ENCODE assay signal across 1 cellular context in genomic region chr2:74576151-74576755, GRCh38.
TF ChIP-seq lines count a peak whose summit lies in the region.

No MANE protein-coding gene starts in this region.

TF ChIP-seq in GM12878, 131 proteins besides CTCF, POLR2A, EP300 and RAD21:
- no peak for TF ChIP-seq PKNOX1 (IDR thresholded peaks at IDR 0.05)
- TF ChIP-seq HDAC6 (IDR thresholded peaks at IDR 0.05; ENCODE audit: unreplicated experiment) = no peak
- TF ChIP-seq KDM1A (IDR thresholded peaks at IDR 0.05; ENCODE audit: borderline replicate concordance) = no peak
- TF ChIP-seq RCOR1 (conservative IDR thresholded peaks at IDR 0.05; ENCODE audit: low read depth, low read length) = no peak
- TF ChIP-seq BACH1 (IDR thresholded peaks at IDR 0.05; ENCODE audit: borderline replicate concordance) = no peak
- no peak for TF ChIP-seq DPF2 (IDR thresholded peaks at IDR 0.05)
- no peak for TF ChIP-seq CUX1 (IDR thresholded peaks at IDR 0.05; ENCODE audit: insufficient replicate concordance, low read depth, low read length)
- TF ChIP-seq, protein P1, sequence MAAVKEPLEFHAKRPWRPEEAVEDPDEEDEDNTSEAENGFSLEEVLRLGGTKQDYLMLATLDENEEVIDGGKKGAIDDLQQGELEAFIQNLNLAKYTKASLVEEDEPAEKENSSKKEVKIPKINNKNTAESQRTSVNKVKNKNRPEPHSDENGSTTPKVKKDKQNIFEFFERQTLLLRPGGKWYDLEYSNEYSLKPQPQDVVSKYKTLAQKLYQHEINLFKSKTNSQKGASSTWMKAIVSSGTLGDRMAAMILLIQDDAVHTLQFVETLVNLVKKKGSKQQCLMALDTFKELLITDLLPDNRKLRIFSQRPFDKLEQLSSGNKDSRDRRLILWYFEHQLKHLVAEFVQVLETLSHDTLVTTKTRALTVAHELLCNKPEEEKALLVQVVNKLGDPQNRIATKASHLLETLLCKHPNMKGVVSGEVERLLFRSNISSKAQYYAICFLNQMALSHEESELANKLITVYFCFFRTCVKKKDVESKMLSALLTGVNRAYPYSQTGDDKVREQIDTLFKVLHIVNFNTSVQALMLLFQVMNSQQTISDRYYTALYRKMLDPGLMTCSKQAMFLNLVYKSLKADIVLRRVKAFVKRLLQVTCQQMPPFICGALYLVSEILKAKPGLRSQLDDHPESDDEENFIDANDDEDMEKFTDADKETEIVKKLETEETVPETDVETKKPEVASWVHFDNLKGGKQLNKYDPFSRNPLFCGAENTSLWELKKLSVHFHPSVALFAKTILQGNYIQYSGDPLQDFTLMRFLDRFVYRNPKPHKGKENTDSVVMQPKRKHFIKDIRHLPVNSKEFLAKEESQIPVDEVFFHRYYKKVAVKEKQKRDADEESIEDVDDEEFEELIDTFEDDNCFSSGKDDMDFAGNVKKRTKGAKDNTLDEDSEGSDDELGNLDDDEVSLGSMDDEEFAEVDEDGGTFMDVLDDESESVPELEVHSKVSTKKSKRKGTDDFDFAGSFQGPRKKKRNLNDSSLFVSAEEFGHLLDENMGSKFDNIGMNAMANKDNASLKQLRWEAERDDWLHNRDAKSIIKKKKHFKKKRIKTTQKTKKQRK (IDR thresholded peaks at IDR 0.05; ENCODE audit: low read depth, low read length) = no peak
- no peak for TF ChIP-seq HDAC2 (IDR thresholded peaks at IDR 0.05)
- no peak for TF ChIP-seq RFX5 (IDR thresholded peaks at IDR 0.05; ENCODE audit: low read depth, low read length)
- no peak for TF ChIP-seq SMAD1 (IDR thresholded peaks at IDR 0.05; ENCODE audit: low read depth, partially characterized antibody)
- TF ChIP-seq, protein P2, sequence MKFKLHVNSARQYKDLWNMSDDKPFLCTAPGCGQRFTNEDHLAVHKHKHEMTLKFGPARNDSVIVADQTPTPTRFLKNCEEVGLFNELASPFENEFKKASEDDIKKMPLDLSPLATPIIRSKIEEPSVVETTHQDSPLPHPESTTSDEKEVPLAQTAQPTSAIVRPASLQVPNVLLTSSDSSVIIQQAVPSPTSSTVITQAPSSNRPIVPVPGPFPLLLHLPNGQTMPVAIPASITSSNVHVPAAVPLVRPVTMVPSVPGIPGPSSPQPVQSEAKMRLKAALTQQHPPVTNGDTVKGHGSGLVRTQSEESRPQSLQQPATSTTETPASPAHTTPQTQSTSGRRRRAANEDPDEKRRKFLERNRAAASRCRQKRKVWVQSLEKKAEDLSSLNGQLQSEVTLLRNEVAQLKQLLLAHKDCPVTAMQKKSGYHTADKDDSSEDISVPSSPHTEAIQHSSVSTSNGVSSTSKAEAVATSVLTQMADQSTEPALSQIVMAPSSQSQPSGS (IDR thresholded peaks at IDR 0.05; ENCODE audit: low read length) = no peak
- TF ChIP-seq, protein P3, sequence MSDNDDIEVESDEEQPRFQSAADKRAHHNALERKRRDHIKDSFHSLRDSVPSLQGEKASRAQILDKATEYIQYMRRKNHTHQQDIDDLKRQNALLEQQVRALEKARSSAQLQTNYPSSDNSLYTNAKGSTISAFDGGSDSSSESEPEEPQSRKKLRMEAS (IDR thresholded peaks at IDR 0.05; ENCODE audit: low read depth, low read length) = no peak
- no peak for TF ChIP-seq PAX8 (IDR thresholded peaks at IDR 0.05)
- no peak for TF ChIP-seq TCF3 (IDR thresholded peaks at IDR 0.05; ENCODE audit: borderline replicate concordance, insufficient read depth, low read depth, low read length)
- no peak for TF ChIP-seq IKZF2 (IDR thresholded peaks at IDR 0.05)
- TF ChIP-seq NFIC (IDR thresholded peaks at IDR 0.05; ENCODE audit: low read depth, low read length) = no peak
TF ChIP-seq in GM12878: peak in this region for 0.
